In the genomic region with DNA sequence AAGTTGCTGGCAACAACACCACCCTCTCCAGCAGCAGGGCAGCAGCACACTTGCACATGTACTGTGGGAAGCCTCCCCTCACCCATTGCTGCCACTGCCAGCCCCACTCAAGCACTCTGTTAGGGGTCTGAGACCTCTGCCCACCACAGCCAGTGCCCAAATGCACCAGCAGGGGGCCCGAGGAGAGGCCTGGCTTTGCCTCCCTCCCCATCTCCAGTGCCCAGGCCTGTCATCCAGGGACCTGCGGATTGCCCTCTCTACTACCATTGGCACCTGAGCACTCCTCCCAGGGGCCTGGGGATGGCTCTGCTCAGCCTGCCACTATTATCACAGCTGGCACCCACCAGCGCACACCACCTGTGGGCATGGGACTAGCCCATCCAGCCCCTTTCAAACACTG, we compare ENCODE assay signal across 22 cellular contexts.
A peak's percentile ranks its signal among the peaks of the same experiment; 100 is the strongest.
DNase-seq lines count a peak whose midpoint lies in the region; ATAC-seq, FAIRE-seq and TF ChIP-seq lines count a peak whose summit lies in the region.
"Had no signal": no experiment of that assay in that cellular context is flagged by ENCODE, and none has a peak within 500 bp of the region (broad histone marks: within the 10 kb centered on the region; RNA-seq: fewer than 3 reads in every experiment).

No MANE protein-coding gene starts in this region.

- H2BK120ac ChIP-seq in neuronal stem cell (ENCODE audit: low read depth, low read length) = no peak overlapping the region

- DNase-seq in GM06990 (ENCODE audit: extremely low read depth, insufficient read length) = no peak
- DNase-seq in HCT116 (ENCODE audit: low read depth, low spot score) = no peak
- DNase-seq in WTC11 (ENCODE audit: low spot score) = no peak
- DNase-seq in neuronal stem cell (ENCODE audit: low spot score) = no peak
- no peak for DNase-seq in D721Med (ENCODE audit: insufficient read length, low spot score)
- DNase-seq in mammary epithelial cell = no peak
- no peak for DNase-seq in GM03348 (ENCODE audit: low spot score)
- DNase-seq: C1 segment of cervical spinal cord; CD8-positive, alpha-beta memory T cell; DMS79 treated with DMSO at 0.1 percent for 48 hours; MV-4-11; NCI-H187; NCI-H2107; NCI-H510A; NCI-H774; PC-9; SIG-M5; T-cell had no signal

- H3K27me3 Mint-ChIP-seq in WTC11 (ENCODE audit: low read depth) = no peaks in the 10 kb centered on the region
- H3K27me3 Mint-ChIP-seq: CD8-positive, alpha-beta memory T cell had no signal

- TF ChIP-seq RAD21 in HCT116 (IDR thresholded peaks at IDR 0.05; ENCODE audit: low read depth) = no peak

- dilution Hi-C loops in mammary epithelial cell (cut with HindIII; ENCODE audit: low sequenced_read_pairs) = no loop called here

- no peak overlapping the region for H4K91ac ChIP-seq in neuronal stem cell (ENCODE audit: low read depth, low read length, poor library complexity)

- peak overlapping the region; percentile 43 for H2AK5ac ChIP-seq in neuronal stem cell (ENCODE audit: low read depth, low read length)

- H3K4me1 ChIP-seq in HCT116 (ENCODE audit: control insufficient read depth in 1 of 2, insufficient read depth in 2 of 2, low read length in 2 of 2) = no peaks in the 10 kb centered on the region
- no peaks in the 10 kb centered on the region for H3K4me1 ChIP-seq in neuronal stem cell (ENCODE audit: control insufficient read depth in 2 of 2, insufficient read depth in 1 of 2, low read depth in 1 of 2, low read length in 2 of 2)
- H3K4me1 ChIP-seq in mammary epithelial cell (ENCODE audit: insufficient read depth, low read length) = peaks cover 7% of the 10 kb centered on the region

- H3K4ac ChIP-seq in neuronal stem cell (ENCODE audit: low read length) = no peak overlapping the region

- H3K9me3 ChIP-seq in HCT116 (ENCODE audit: control insufficient read depth in 1 of 2, insufficient read depth in 1 of 2, low read depth in 1 of 2, low read length in 2 of 2) (no peaks in the 10 kb centered on the region), neuronal stem cell (replicated peaks in 1 of 2; ENCODE audit: control insufficient read depth in 2 of 2, insufficient read depth in 1 of 2, low read depth in 1 of 2, low read length in 2 of 2) (peaks cover 0 to 4% of the 10 kb centered on the region in 2 donors), mammary epithelial cell (replicated peaks; ENCODE audit: insufficient read depth, low read length) (no peaks in the 10 kb centered on the region)

- H3K4me2 ChIP-seq in HCT116 (ENCODE audit: low read length) (no peak overlapping the region), neuronal stem cell (ENCODE audit: insufficient read depth, low read length, poor library complexity, severe bottlenecking) (no peak overlapping the region), mammary epithelial cell (ENCODE audit: insufficient read depth, low read depth, low read length) (no peak overlapping the region)
- H3K4me2 ChIP-seq: PC-9 had no signal

- H3K27ac Mint-ChIP-seq in WTC11 = no peak overlapping the region
- H3K27ac Mint-ChIP-seq: CD8-positive, alpha-beta memory T cell; T-cell had no signal

- peak overlapping the region; percentile 55 for H3K23ac ChIP-seq in neuronal stem cell (ENCODE audit: low read depth, low read length, poor library complexity)

- H3K79me1 ChIP-seq in neuronal stem cell (ENCODE audit: low read depth, low read length) = no peaks in the 10 kb centered on the region

- H3K9ac ChIP-seq in HCT116 (ENCODE audit: low read length) (no peak overlapping the region), neuronal stem cell (ENCODE audit: low read depth, low read length, poor library complexity) (peak overlapping the region; percentile 9), mammary epithelial cell (ENCODE audit: insufficient read depth, low read length) (no peak overlapping the region)

- BruUV-seq in HCT116 (replicated peaks; lab: Mats Ljungman, UMichigan) (no TSS peak), mammary epithelial cell (replicated peaks; lab: Mats Ljungman, UMichigan) (no TSS peak)

- no peak overlapping the region for H3K4me3 Mint-ChIP-seq in WTC11
- H3K4me3 Mint-ChIP-seq: CD8-positive, alpha-beta memory T cell; T-cell had no signal

- H3K27me3 ChIP-seq in GM06990 (replicated peaks; ENCODE audit: control insufficient read depth, insufficient read depth, low read length) = no peaks in the 10 kb centered on the region
- H3K27me3 ChIP-seq in HCT116 (ENCODE audit: insufficient read depth, low read length) = no peaks in the 10 kb centered on the region
- no peaks in the 10 kb centered on the region for H3K27me3 ChIP-seq in neuronal stem cell (ENCODE audit: control insufficient read depth in 3 of 3, insufficient read depth in 3 of 3, low read depth in 1 of 3, low read length in 3 of 3)
- peaks cover 7% of the 10 kb centered on the region for H3K27me3 ChIP-seq in mammary epithelial cell (ENCODE audit: insufficient read depth, low read length)

- no peaks in the 10 kb centered on the region for H3K79me2 ChIP-seq in HCT116 (ENCODE audit: insufficient read depth, low read length)
- no peaks in the 10 kb centered on the region for H3K79me2 ChIP-seq in mammary epithelial cell (ENCODE audit: insufficient read depth, low read length)

- RAD21 ChIA-PET in HCT116 (lab: Charles Lee; ENCODE audit: low non-redundant PET in 1 of 2, low total read pairs in 2 of 2, uncharacterized antibody in 2 of 2, unreplicated experiment in 2 of 2) = no interaction called here

- H2AFZ ChIP-seq in HCT116 (ENCODE audit: low read depth, low read length, poor library complexity, severe bottlenecking) (no peak overlapping the region), neuronal stem cell (ENCODE audit: low read length) (no peak overlapping the region), mammary epithelial cell (ENCODE audit: low read depth, low read length) (no peak overlapping the region)
- H2AFZ ChIP-seq: PC-9 had no signal

- H3K4me1 Mint-ChIP-seq in WTC11 = peaks cover 6% of the 10 kb centered on the region
- H3K4me1 Mint-ChIP-seq: CD8-positive, alpha-beta memory T cell; T-cell had no signal

- no peaks in the 10 kb centered on the region for H4K20me1 ChIP-seq in HCT116 (ENCODE audit: insufficient read depth)
- H4K20me1 ChIP-seq in mammary epithelial cell (ENCODE audit: insufficient read depth, low read length) = no peaks in the 10 kb centered on the region

- intact Hi-C loops in HCT116 (cut with micrococcal nuclease) = no loop called here
- intact Hi-C loops in mammary epithelial cell (cut with micrococcal nuclease) = no loop called here

- H2BK12ac ChIP-seq in neuronal stem cell (ENCODE audit: low read length) = peak overlapping the region; percentile 58

- H4K8ac ChIP-seq in neuronal stem cell (ENCODE audit: low read depth, low read length) = peak overlapping the region; percentile 43

- no peaks in the 10 kb centered on the region for H3K36me3 ChIP-seq in GM06990 (ENCODE audit: control insufficient read depth, insufficient read depth, low read length)
- H3K36me3 ChIP-seq in HCT116 (ENCODE audit: control insufficient read depth in 1 of 2, insufficient read depth in 2 of 2, low read length in 2 of 2) = no peaks in the 10 kb centered on the region
- H3K36me3 ChIP-seq in neuronal stem cell (replicated peaks in 1 of 2; ENCODE audit: control insufficient read depth in 2 of 2, insufficient read depth in 2 of 2, low read length in 2 of 2) = no peaks in the 10 kb centered on the region
- no peaks in the 10 kb centered on the region for H3K36me3 ChIP-seq in mammary epithelial cell (ENCODE audit: insufficient read depth, low read length)

- H3K27ac ChIP-seq in HCT116 (ENCODE audit: low read depth, low read length) (no peak overlapping the region), neuronal stem cell (replicated peaks; ENCODE audit: low read length) (no peak overlapping the region), mammary epithelial cell (ENCODE audit: insufficient read depth, low read depth, low read length) (no peak overlapping the region)
- H3K27ac ChIP-seq: PC-9, RWPE1 had no signal

- H3K14ac ChIP-seq in neuronal stem cell (ENCODE audit: low read length) = peak overlapping the region; percentile 63

- TF ChIP-seq POLR2A in HCT116 (IDR thresholded peaks at IDR 0.05; ENCODE audit: borderline replicate concordance, extremely low read depth, insufficient read depth, insufficient read length) = no peak

- TF ChIP-seq CTCF in GM06990 (IDR thresholded peaks at IDR 0.05; ENCODE audit: insufficient read depth, low read length, poor library complexity, severe bottlenecking) = peak; percentile 20
- peak in 2 of 3 experiments; percentile 36 to 43; a peak in 3 of 6 replicates for TF ChIP-seq CTCF in HCT116 (IDR thresholded peaks at IDR 0.05 in 2 of 3, conservative IDR thresholded peaks at IDR 0.05 in 1 of 3; ENCODE audit: borderline replicate concordance in 1 of 3, insufficient read depth in 1 of 3, low read depth in 2 of 3, low read length in 2 of 3)
- no peak for TF ChIP-seq CTCF in WTC11 (IDR thresholded peaks at IDR 0.05)
- no peak for TF ChIP-seq CTCF in D721Med (IDR thresholded peaks at IDR 0.05; ENCODE audit: insufficient read depth, missing control alignments)
- TF ChIP-seq CTCF in mammary epithelial cell (conservative IDR thresholded peaks at IDR 0.05 in 1 of 2, IDR thresholded peaks at IDR 0.05 in 1 of 2; ENCODE audit: extremely low read depth in 1 of 2, insufficient read depth in 1 of 2, low read depth in 1 of 2, low read length in 2 of 2) = no peak

- no peak for FAIRE-seq in D721Med (lab: Jason Lieb, UNC)
- FAIRE-seq: K562 had no signal

- in situ Hi-C loops in mammary epithelial cell (cut with MboI; ENCODE audit: low sequenced_read_pairs in 2 of 2) = no loop called here

- ATAC-seq in HCT116 = no peak
- peak; percentile 60 for ATAC-seq in WTC11
- ATAC-seq in GM21717 (IDR thresholded peaks at IDR 0.05; ENCODE audit: unreplicated experiment) = no peak
- ATAC-seq: K562, SK-N-SH treated with all-trans-retinoic acid at 6 μM for 48 hours, T-cell had no signal

- peaks cover 47% of the 10 kb centered on the region for H3K36me3 Mint-ChIP-seq in WTC11
- H3K36me3 Mint-ChIP-seq: CD8-positive, alpha-beta memory T cell; T-cell had no signal

- POLR2A ChIA-PET in HCT116 (lab: Charles Lee) (no interaction called here), WTC11 (lab: Charles Lee) (no interaction called here)

- no CpG with 5 or more reads among the region's 3 CpGs for WGBS in neuronal stem cell (ENCODE audit: extremely low coverage in 2 of 2, insufficient read length in 2 of 2, insufficient replicate concordance in 1 of 2), 2 donors
- WGBS in mammary epithelial cell (ENCODE audit: low coverage, missing lambda C conversion rate) = 71% methylated on average over 3 of the region's 3 CpGs

- peaks cover 67% of the 10 kb centered on the region for H3K9me3 Mint-ChIP-seq in WTC11

- H3K18ac ChIP-seq in neuronal stem cell (ENCODE audit: low read length) = peak overlapping the region; percentile 59

- H3K4me3 ChIP-seq in GM06990 (replicated peaks; ENCODE audit: low read depth, low read length) (no peak overlapping the region), HCT116 (replicated peaks in 1 of 2; ENCODE audit: low read depth in 1 of 2, low read length in 2 of 2) (no peak overlapping the region), neuronal stem cell (ENCODE audit: low read length in 2 of 2) (no peak overlapping the region), mammary epithelial cell (replicated peaks in 1 of 3; ENCODE audit: insufficient read depth in 1 of 3, low read depth in 2 of 3, low read length in 3 of 3) (no peak overlapping the region)
- H3K4me3 ChIP-seq: K562, PC-9 had no signal

- no peaks in the 10 kb centered on the region for H3K9me2 ChIP-seq in HCT116 (ENCODE audit: insufficient read depth)

- CTCF ChIA-PET in HCT116 (lab: Charles Lee) (no interaction called here), WTC11 (lab: Charles Lee) (no interaction called here), mammary epithelial cell (lab: Charles Lee; ENCODE audit: low non-redundant PET) (no interaction called here)

- peak overlapping the region; percentile 75 for H2BK5ac ChIP-seq in neuronal stem cell (ENCODE audit: low read length)

- no peak overlapping the region for H2BK15ac ChIP-seq in neuronal stem cell (ENCODE audit: low read length)

Comparison
In these comparisons a context has a peak if more than half of its experiments do, and no peak if none do; other contexts are left out.
1. CTCF ChIP-seq: peak in GM06990 (single experiment) and HCT116 (2 of 3); none in WTC11 (single experiment), D721Med (single experiment) and mammary epithelial cell (0 of 2).